Comparison of ENCODE assay signal across 9 cellular contexts in genomic region chr1:61337037-61337436, GRCh38.
DNase-seq lines count a peak whose midpoint lies in the region; TF ChIP-seq lines count a peak whose summit lies in the region.
"Had no signal": no experiment of that assay in that cellular context is flagged by ENCODE, and none has a peak within 500 bp of the region (broad histone marks: within the 10 kb centered on the region; RNA-seq: fewer than 3 reads in every experiment).

No MANE protein-coding gene starts in this region.

- peak overlapping the region; percentile 62 for H3K27ac ChIP-seq in rectal smooth muscle tissue (ENCODE audit: low read depth, low read length)

- H3K4me3 ChIP-seq in fibroblast of villous mesenchyme (ENCODE audit: low read depth, low read length) (no peak overlapping the region), rectal smooth muscle tissue (ENCODE audit: low read length) (no peak overlapping the region)

- no peak overlapping the region for H3K9ac ChIP-seq in rectal smooth muscle tissue (ENCODE audit: low read length)

- peak; percentile 7 for DNase-seq in DMS114 treated with DMSO at 0.1 percent for 48 hours (lab: John Stamatoyannopoulos, UW; ENCODE audit: unreplicated experiment)
- peak; percentile 12 for DNase-seq in SW480 (ENCODE audit: low spot score)
- DNase-seq in fibroblast of villous mesenchyme (ENCODE audit: low read depth): no peak
- DNase-seq in AG08395 (ENCODE audit: low spot score): no peak
- DNase-seq in SKM-1 treated with dmso at 0.1 percent for 144 hours (lab: John Stamatoyannopoulos, UW; ENCODE audit: unreplicated experiment): no peak
- DNase-seq in activated naive CD4-positive, alpha-beta T cell treated with anti-CD3 and anti-CD28 coated beads, Interleukin-2, amount 50 U/mL, for 16 hours: no peak
- DNase-seq in NCI-H446 treated with DMSO at 0.1 percent for 48 hours (lab: John Stamatoyannopoulos, UW): no peak
- DNase-seq: NCI-H510A had no signal

- H3K27me3 ChIP-seq in rectal smooth muscle tissue (ENCODE audit: control insufficient read depth, insufficient read depth, low read length): no peaks in the 10 kb centered on the region

- H3K4me1 ChIP-seq in rectal smooth muscle tissue (ENCODE audit: control insufficient read depth, insufficient read depth, low read length): peaks cover 19% of the 10 kb centered on the region

- TF ChIP-seq CTCF in fibroblast of villous mesenchyme (IDR thresholded peaks at IDR 0.05; ENCODE audit: insufficient read depth, low read depth, low read length): peak; percentile 19

- H3K36me3 ChIP-seq in rectal smooth muscle tissue (ENCODE audit: control insufficient read depth, insufficient read depth, low read length): no peaks in the 10 kb centered on the region

Comparison
In these comparisons a context has a peak if more than half of its experiments do, and no peak if none do; other contexts are left out.
1. DNase-seq: peak in DMS114 treated with DMSO at 0.1 percent for 48 hours (single experiment) and SW480 (single experiment); none in fibroblast of villous mesenchyme (single experiment), AG08395 (single experiment), SKM-1 treated with dmso at 0.1 percent for 144 hours (single experiment), activated naive CD4-positive, alpha-beta T cell treated with anti-CD3 and anti-CD28 coated beads, Interleukin-2, amount 50 U/mL, for 16 hours (single experiment) and NCI-H446 treated with DMSO at 0.1 percent for 48 hours (single experiment).